Comparison of ENCODE assay signal across 13 cellular contexts in genomic region chr4:88107406-88108107, GRCh38. TPM values are rescaled to one million over a fixed set of nuclear protein-coding genes. Genes with fewer than 3 reads are reported as not detected.
DNase-seq lines count a peak whose midpoint lies in the region; ATAC-seq, FAIRE-seq and TF ChIP-seq lines count a peak whose summit lies in the region.
"Had no signal": no experiment of that assay in that cellular context is flagged by ENCODE, and none has a peak within 500 bp of the region (broad histone marks: within the 10 kb centered on the region; RNA-seq: fewer than 3 reads in every experiment).

No MANE protein-coding gene starts in this region.

- no peaks in the 10 kb centered on the region; the same call in 1 of the 2 replicates for H3K27me3 Mint-ChIP-seq in HFFc6 (ENCODE audit: insufficient read depth)

- H2AFZ ChIP-seq in endothelial cell of umbilical vein (ENCODE audit: low read depth, low read length) = peak overlapping the region; percentile 46

- H3K79me2 ChIP-seq in endothelial cell of umbilical vein (ENCODE audit: control insufficient read depth, insufficient read depth, low read length) = no peaks in the 10 kb centered on the region

- no peak overlapping the region for H3K27ac Mint-ChIP-seq in HFFc6
- H3K27ac Mint-ChIP-seq: activated CD4-positive, alpha-beta T cell treated with anti-CD3 and anti-CD28 coated beads, Interleukin-2, amount 10 ng/mL, durations not matched to agents 24 days and 14 days; activated naive CD4-positive, alpha-beta T cell treated with anti-CD3 and anti-CD28 coated beads, Interleukin-2, amount 50 U/mL, for 72 hours had no signal

- H3K4me3 Mint-ChIP-seq in HFFc6 = no peak overlapping the region
- H3K4me3 Mint-ChIP-seq: activated CD4-positive, alpha-beta T cell treated with anti-CD3 and anti-CD28 coated beads, Interleukin-2, amount 10 ng/mL, durations not matched to agents 24 days and 14 days had no signal

- peak; percentile 76 for ATAC-seq in mucosa of descending colon
- ATAC-seq: activated naive CD4-positive, alpha-beta T cell treated with anti-CD3 and anti-CD28 coated beads, Interleukin-2, amount 50 U/mL, for 72 hours had no signal

- H3K27ac ChIP-seq in endothelial cell of umbilical vein (ENCODE audit: insufficient read depth, low read depth, low read length) (peak overlapping the region; percentile 93), brain microvascular endothelial cell (no peak overlapping the region), RWPE1 (no peak overlapping the region)

- H3K9me1 ChIP-seq in endothelial cell of umbilical vein (replicated peaks; ENCODE audit: control insufficient read depth, extremely low read depth, insufficient read depth, low read length) = no peaks in the 10 kb centered on the region

- no peaks in the 10 kb centered on the region for H3K36me3 Mint-ChIP-seq in HFFc6 (ENCODE audit: low read depth)
- H3K36me3 Mint-ChIP-seq: activated naive CD4-positive, alpha-beta T cell treated with anti-CD3 and anti-CD28 coated beads, Interleukin-2, amount 50 U/mL, for 72 hours had no signal

- CTCF ChIA-PET in endothelial cell of umbilical vein (lab: Charles Lee) (interaction anchor here (1.0 to 1.9 kb wide), 3 partner anchors 10 to 74 kb away, joined by 3 to 4 read pairs (median 3); no protein-coding TSS in a partner anchor), RWPE1 (lab: Yijun Ruan, JAX) (no interaction called here)

- TF ChIP-seq CTCF in endothelial cell of umbilical vein (IDR thresholded peaks at IDR 0.05; ENCODE audit: extremely low read depth in 1 of 2, insufficient read depth in 1 of 2, low read depth in 1 of 2, low read length in 2 of 2) (no peak), mucosa of descending colon (IDR thresholded peaks at IDR 0.05) (no peak), brain microvascular endothelial cell (IDR thresholded peaks at IDR 0.05; ENCODE audit: low read depth, low read length, missing control alignments) (no peak), RWPE1 (conservative IDR thresholded peaks at IDR 0.05; ENCODE audit: low read depth) (no peak), HFFc6 (IDR thresholded peaks at IDR 0.05) (no peak)

- no peak for TF ChIP-seq POLR2A in endothelial cell of umbilical vein (IDR thresholded peaks at IDR 0.05; ENCODE audit: low read depth, low read length)

- H4K20me1 ChIP-seq in endothelial cell of umbilical vein (replicated peaks; ENCODE audit: control insufficient read depth, extremely low read depth, insufficient read depth, low read length) = no peaks in the 10 kb centered on the region

- no peaks in the 10 kb centered on the region for H3K27me3 ChIP-seq in endothelial cell of umbilical vein (ENCODE audit: control insufficient read depth in 2 of 2, insufficient read depth in 2 of 2, low read length in 2 of 2)
- H3K27me3 ChIP-seq in brain microvascular endothelial cell (replicated peaks) = no peaks in the 10 kb centered on the region

- peak overlapping the region; percentile 55 for H3K4me2 ChIP-seq in endothelial cell of umbilical vein (ENCODE audit: insufficient read depth, low read length)

- DNase-seq in DMS53 (lab: John Stamatoyannopoulos, UW) (peak; percentile 71), OCI-M1 (lab: John Stamatoyannopoulos, UW) (peak; percentile 61), endothelial cell of umbilical vein (ENCODE audit: low read depth, low spot score) (peak; percentile 71), mucosa of descending colon (peak in 2 of 3 donors; percentile 36 to 43), brain microvascular endothelial cell (no peak), RWPE1 (ENCODE audit: low spot score) (no peak), NCI-H226 (no peak), HFFc6 (no peak)
- DNase-seq: activated CD4-positive, alpha-beta T cell treated with anti-CD3 and anti-CD28 coated beads, Interleukin-2, amount 10 ng/mL, durations not matched to agents 24 days and 14 days; mesendoderm; NCI-H1092 had no signal

- POLR2A ChIA-PET in endothelial cell of umbilical vein (lab: Charles Lee) (no interaction called here), RWPE1 (lab: Yijun Ruan, JAX; ENCODE audit: low non-redundant PET) (no interaction called here)

- FAIRE-seq in endothelial cell of umbilical vein (lab: Jason Lieb, UNC) = no peak
- FAIRE-seq: endometrium had no signal

- BruUV-seq in endothelial cell of umbilical vein (replicated peaks; lab: Mats Ljungman, UMichigan) = no TSS peak

- no peak overlapping the region for H3K9ac ChIP-seq in endothelial cell of umbilical vein (replicated peaks; ENCODE audit: extremely low read depth, insufficient read depth, low read length)

- H3K4me1 ChIP-seq in endothelial cell of umbilical vein (ENCODE audit: control insufficient read depth, extremely low read depth, insufficient read depth, low read length) (peaks cover 37% of the 10 kb centered on the region), mucosa of descending colon (ENCODE audit: low read depth) (peaks cover 29% of the 10 kb centered on the region)

- peaks cover 36% of the 10 kb centered on the region for H3K4me1 Mint-ChIP-seq in HFFc6 (ENCODE audit: low read depth)

- no peaks in the 10 kb centered on the region for H3K9me3 Mint-ChIP-seq in HFFc6
- H3K9me3 Mint-ChIP-seq: activated CD4-positive, alpha-beta T cell treated with anti-CD3 and anti-CD28 coated beads, Interleukin-2, amount 10 ng/mL, durations not matched to agents 24 days and 14 days; activated naive CD4-positive, alpha-beta T cell treated with anti-CD3 and anti-CD28 coated beads, Interleukin-2, amount 50 U/mL, for 72 hours had no signal

- H3K9me3 ChIP-seq in endothelial cell of umbilical vein (replicated peaks; ENCODE audit: control insufficient read depth, insufficient read depth, low read length) = no peaks in the 10 kb centered on the region
- H3K9me3 ChIP-seq in mucosa of descending colon = no peaks in the 10 kb centered on the region

- in situ Hi-C loops in brain microvascular endothelial cell (cut with HindIII; ENCODE audit: low pct_ligation_motif_present, low sequenced_read_pairs) = no loop called here

- dilution Hi-C loops in endothelial cell of umbilical vein (cut with MboI; ENCODE audit: extremely low pct_ligation_motif_present, low sequenced_read_pairs) = no loop called here

- H3K36me3 ChIP-seq in endothelial cell of umbilical vein (ENCODE audit: control insufficient read depth in 2 of 2, extremely low read depth in 1 of 2, insufficient read depth in 2 of 2, low read length in 2 of 2) (no peaks in the 10 kb centered on the region), mucosa of descending colon (ENCODE audit: low read depth) (no peaks in the 10 kb centered on the region), brain microvascular endothelial cell (replicated peaks) (no peaks in the 10 kb centered on the region)

- H3K4me3 ChIP-seq in endothelial cell of umbilical vein (replicated peaks in 1 of 3; ENCODE audit: insufficient read depth in 1 of 3, low read depth in 1 of 3, low read length in 3 of 3) (no peak overlapping the region), mucosa of descending colon (no peak overlapping the region), brain microvascular endothelial cell (ENCODE audit: low read depth, low read length) (no peak overlapping the region)

- intact Hi-C loops in endothelial cell of umbilical vein (cut with micrococcal nuclease) = loop anchor here (2.0 to 10.0 kb wide), 7 partner anchors 31 to 487 kb away; partner anchors contain the start of genes HERC3, HERC5, PKD2 and PPM1K
- intact Hi-C loops in mucosa of descending colon (cut with DNase I, micrococcal nuclease) = no loop called here

TF ChIP-seq in endothelial cell of umbilical vein, 7 proteins besides CTCF, POLR2A, EP300 and RAD21:
- TF ChIP-seq JUN (IDR thresholded peaks at IDR 0.05; ENCODE audit: borderline replicate concordance, insufficient read depth, insufficient read length, low read depth) = no peak
- no peak for TF ChIP-seq GATA2 (IDR thresholded peaks at IDR 0.05; ENCODE audit: insufficient read depth, insufficient read length, low read depth, low read length)
- TF ChIP-seq EZH2 (IDR thresholded peaks at IDR 0.05; ENCODE audit: borderline replicate concordance, low read depth, low read length, severe bottlenecking) = no peak
- TF ChIP-seq MAX (IDR thresholded peaks at IDR 0.05; ENCODE audit: insufficient read depth, insufficient read length) = no peak
- no peak for TF ChIP-seq MYC (IDR thresholded peaks at IDR 0.05; ENCODE audit: low read depth, low read length)
- no peak for TF ChIP-seq POLR2AphosphoS5 (IDR thresholded peaks at IDR 0.05; ENCODE audit: insufficient read depth, low read depth, low read length)
- no peak for TF ChIP-seq FOS (IDR thresholded peaks at IDR 0.05; ENCODE audit: borderline replicate concordance, insufficient read depth, low read length)

RNA-seq across cellular contexts. Expression of gene ABCG2, which starts 50.9 kb away (rescaled TPM):
- total RNA-seq in endothelial cell of umbilical vein (5.0 and 6.4 TPM in 2 replicates), mucosa of descending colon (10 to 100 TPM; 17.7 to 64.4 (median 59.4) TPM)
- 2.9 and 3.4 TPM in 2 replicates for polyA plus RNA-seq in endothelial cell of umbilical vein
- 1.9 and 2.4 TPM in 2 replicates for polyA plus RNA-seq in endothelial cell of umbilical vein (2011; cell fraction: cytosol; rRNA removed)
- 1.9 and 2.0 TPM in 2 replicates for polyA plus RNA-seq in endothelial cell of umbilical vein (2011; cell fraction: nucleus; rRNA removed)
- polyA plus RNA-seq in endothelial cell of umbilical vein (2012) = 1.1 and 1.5 TPM in 2 replicates
- polyA minus RNA-seq in endothelial cell of umbilical vein = 4.6 and 5.2 TPM in 2 replicates
- 3.2 TPM for polyA minus RNA-seq in endothelial cell of umbilical vein (2011; cell fraction: cytosol; rRNA and poly(A)+ RNA removed)
- polyA minus RNA-seq in endothelial cell of umbilical vein (2011; cell fraction: nucleus; rRNA and poly(A)+ RNA removed) = 2.3 and 3.4 TPM in 2 replicates
- under 1 TPM; 0.10 to 0.33 (median 0.13) TPM for total RNA-seq in HFFc6 (2021; fragmentation: NEBNext Ultra II Directional; extraction: Animal tissue kit (Norgen Biotek cat#: 25700))

Comparison
In these comparisons a context has a peak if more than half of its experiments do, and no peak if none do; other contexts are left out.
1. DNase-seq: peak in DMS53 (single experiment), OCI-M1 (single experiment), endothelial cell of umbilical vein (single experiment) and mucosa of descending colon (2 of 3); none in brain microvascular endothelial cell (single experiment), RWPE1 (single experiment), NCI-H226 (single experiment) and HFFc6 (single experiment).